Comparison of ENCODE assay signal across 1 cellular context in genomic region chr2:14861201-14861600, GRCh38.
TF ChIP-seq lines count a peak whose summit lies in the region.

No MANE protein-coding gene starts in this region.

TF ChIP-seq in GM23338, 12 proteins besides CTCF, POLR2A, EP300 and RAD21 (continued from another document):
- TF ChIP-seq, protein P1, sequence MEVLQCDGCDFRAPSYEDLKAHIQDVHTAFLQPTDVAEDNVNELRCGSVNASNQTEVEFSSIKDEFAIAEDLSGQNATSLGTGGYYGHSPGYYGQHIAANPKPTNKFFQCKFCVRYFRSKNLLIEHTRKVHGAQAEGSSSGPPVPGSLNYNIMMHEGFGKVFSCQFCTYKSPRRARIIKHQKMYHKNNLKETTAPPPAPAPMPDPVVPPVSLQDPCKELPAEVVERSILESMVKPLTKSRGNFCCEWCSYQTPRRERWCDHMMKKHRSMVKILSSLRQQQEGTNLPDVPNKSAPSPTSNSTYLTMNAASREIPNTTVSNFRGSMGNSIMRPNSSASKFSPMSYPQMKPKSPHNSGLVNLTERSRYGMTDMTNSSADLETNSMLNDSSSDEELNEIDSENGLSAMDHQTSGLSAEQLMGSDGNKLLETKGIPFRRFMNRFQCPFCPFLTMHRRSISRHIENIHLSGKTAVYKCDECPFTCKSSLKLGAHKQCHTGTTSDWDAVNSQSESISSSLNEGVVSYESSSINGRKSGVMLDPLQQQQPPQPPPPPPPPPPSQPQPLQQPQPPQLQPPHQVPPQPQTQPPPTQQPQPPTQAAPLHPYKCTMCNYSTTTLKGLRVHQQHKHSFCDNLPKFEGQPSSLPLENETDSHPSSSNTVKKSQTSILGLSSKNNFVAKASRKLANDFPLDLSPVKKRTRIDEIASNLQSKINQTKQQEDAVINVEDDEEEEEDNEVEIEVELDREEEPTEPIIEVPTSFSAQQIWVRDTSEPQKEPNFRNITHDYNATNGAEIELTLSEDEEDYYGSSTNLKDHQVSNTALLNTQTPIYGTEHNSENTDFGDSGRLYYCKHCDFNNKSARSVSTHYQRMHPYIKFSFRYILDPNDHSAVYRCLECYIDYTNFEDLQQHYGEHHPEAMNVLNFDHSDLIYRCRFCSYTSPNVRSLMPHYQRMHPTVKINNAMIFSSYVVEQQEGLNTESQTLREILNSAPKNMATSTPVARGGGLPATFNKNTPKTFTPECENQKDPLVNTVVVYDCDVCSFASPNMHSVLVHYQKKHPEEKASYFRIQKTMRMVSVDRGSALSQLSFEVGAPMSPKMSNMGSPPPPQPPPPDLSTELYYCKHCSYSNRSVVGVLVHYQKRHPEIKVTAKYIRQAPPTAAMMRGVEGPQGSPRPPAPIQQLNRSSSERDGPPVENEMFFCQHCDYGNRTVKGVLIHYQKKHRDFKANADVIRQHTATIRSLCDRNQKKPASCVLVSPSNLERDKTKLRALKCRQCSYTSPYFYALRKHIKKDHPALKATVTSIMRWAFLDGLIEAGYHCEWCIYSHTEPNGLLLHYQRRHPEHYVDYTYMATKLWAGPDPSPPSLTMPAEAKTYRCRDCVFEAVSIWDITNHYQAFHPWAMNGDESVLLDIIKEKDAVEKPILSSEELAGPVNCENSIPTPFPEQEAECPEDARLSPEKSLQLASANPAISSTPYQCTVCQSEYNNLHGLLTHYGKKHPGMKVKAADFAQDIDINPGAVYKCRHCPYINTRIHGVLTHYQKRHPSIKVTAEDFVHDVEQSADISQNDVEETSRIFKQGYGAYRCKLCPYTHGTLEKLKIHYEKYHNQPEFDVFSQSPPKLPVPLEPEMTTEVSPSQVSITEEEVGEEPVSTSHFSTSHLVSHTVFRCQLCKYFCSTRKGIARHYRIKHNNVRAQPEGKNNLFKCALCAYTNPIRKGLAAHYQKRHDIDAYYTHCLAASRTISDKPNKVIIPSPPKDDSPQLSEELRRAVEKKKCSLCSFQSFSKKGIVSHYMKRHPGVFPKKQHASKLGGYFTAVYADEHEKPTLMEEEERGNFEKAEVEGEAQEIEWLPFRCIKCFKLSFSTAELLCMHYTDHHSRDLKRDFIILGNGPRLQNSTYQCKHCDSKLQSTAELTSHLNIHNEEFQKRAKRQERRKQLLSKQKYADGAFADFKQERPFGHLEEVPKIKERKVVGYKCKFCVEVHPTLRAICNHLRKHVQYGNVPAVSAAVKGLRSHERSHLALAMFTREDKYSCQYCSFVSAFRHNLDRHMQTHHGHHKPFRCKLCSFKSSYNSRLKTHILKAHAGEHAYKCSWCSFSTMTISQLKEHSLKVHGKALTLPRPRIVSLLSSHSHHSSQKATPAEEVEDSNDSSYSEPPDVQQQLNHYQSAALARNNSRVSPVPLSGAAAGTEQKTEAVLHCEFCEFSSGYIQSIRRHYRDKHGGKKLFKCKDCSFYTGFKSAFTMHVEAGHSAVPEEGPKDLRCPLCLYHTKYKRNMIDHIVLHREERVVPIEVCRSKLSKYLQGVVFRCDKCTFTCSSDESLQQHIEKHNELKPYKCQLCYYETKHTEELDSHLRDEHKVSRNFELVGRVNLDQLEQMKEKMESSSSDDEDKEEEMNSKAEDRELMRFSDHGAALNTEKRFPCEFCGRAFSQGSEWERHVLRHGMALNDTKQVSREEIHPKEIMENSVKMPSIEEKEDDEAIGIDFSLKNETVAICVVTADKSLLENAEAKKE (CRISPR knock-in tag; IDR thresholded peaks at IDR 0.05): no peak
- TF ChIP-seq ZNF114 (CRISPR knock-in tag; IDR thresholded peaks at IDR 0.05) (no peak), POLR2AphosphoS5 (IDR thresholded peaks at IDR 0.05; ENCODE audit: low read depth) (no peak), EZH2 (IDR thresholded peaks at IDR 0.05; ENCODE audit: low read depth, unreplicated experiment) (no peak), NANOG (IDR thresholded peaks at IDR 0.05; ENCODE audit: borderline replicate concordance) (no peak)
TF ChIP-seq in GM23338: peak in this region for 0.
